ENCODE assay signal across 8 cellular contexts in genomic region chr12:62640910-62641448, GRCh38.
DNase-seq lines count a peak whose midpoint lies in the region; ATAC-seq and FAIRE-seq lines count a peak whose summit lies in the region.

No MANE protein-coding gene starts in this region.

- H3K9me3 ChIP-seq in neuronal stem cell (replicated peaks in 1 of 2; ENCODE audit: control insufficient read depth in 2 of 2, insufficient read depth in 1 of 2, low read depth in 1 of 2, low read length in 2 of 2), result peaks cover 0 to 3% of the 10 kb centered on the region in 2 donors

- H3K27me3 ChIP-seq in neuronal stem cell (ENCODE audit: control insufficient read depth in 3 of 3, insufficient read depth in 3 of 3, low read depth in 1 of 3, low read length in 3 of 3), result no peaks in the 10 kb centered on the region

- no peak overlapping the region for H3K9ac ChIP-seq in neuronal stem cell (ENCODE audit: low read depth, low read length, poor library complexity)

- no peak overlapping the region for H4K91ac ChIP-seq in neuronal stem cell (ENCODE audit: low read depth, low read length, poor library complexity)

- H2BK15ac ChIP-seq in neuronal stem cell (ENCODE audit: low read length), result no peak overlapping the region

- H3K4me1 ChIP-seq in neuronal stem cell (ENCODE audit: control insufficient read depth in 2 of 2, insufficient read depth in 1 of 2, low read depth in 1 of 2, low read length in 2 of 2), result peaks cover 2 to 8% of the 10 kb centered on the region in 2 donors

- no peaks in the 10 kb centered on the region for H3K9me3 Mint-ChIP-seq in activated CD8-positive, alpha-beta memory T cell treated with anti-CD3 and anti-CD28 coated beads, Interleukin-2, amount 10 ng/mL, durations not matched to agents 7 days and 5 days (ENCODE audit: low read depth)

- CTCF ChIA-PET in activated CD8-positive, alpha-beta memory T cell treated with anti-CD3 and anti-CD28 coated beads, Interleukin-2, amount 10 ng/mL, durations not matched to agents 7 days and 5 days (lab: Charles Lee), result interaction anchor here (0.8 to 1.6 kb wide), 5 partner anchors 9 to 153 kb away, joined by 3 to 4 read pairs (median 3); no protein-coding TSS in a partner anchor

- H3K27ac ChIP-seq in neuronal stem cell (replicated peaks; ENCODE audit: low read length), result no peak overlapping the region

- peak; percentile 95 for ATAC-seq in HG03135 (IDR thresholded peaks at IDR 0.05; ENCODE audit: unreplicated experiment)
- ATAC-seq in activated CD8-positive, alpha-beta memory T cell treated with anti-CD3 and anti-CD28 coated beads, Interleukin-2, amount 10 ng/mL, durations not matched to agents 7 days and 5 days, result peak; percentile 95

- no peak for FAIRE-seq in GM19239 (lab: Jason Lieb, UNC)

- peaks cover 13% of the 10 kb centered on the region for H3K27me3 Mint-ChIP-seq in activated CD8-positive, alpha-beta memory T cell treated with anti-CD3 and anti-CD28 coated beads, Interleukin-2, amount 10 ng/mL, durations not matched to agents 7 days and 5 days

- no peaks in the 10 kb centered on the region for H3K79me1 ChIP-seq in neuronal stem cell (ENCODE audit: low read depth, low read length)

- peak overlapping the region; percentile 45 for H2AFZ ChIP-seq in neuronal stem cell (ENCODE audit: low read length)

- DNase-seq in AG08395 (ENCODE audit: low spot score) (peak; percentile 54), GM19239 (ENCODE audit: insufficient read length, low spot score) (peak; percentile 21), neuronal stem cell (ENCODE audit: low spot score) (no peak), ureter (ENCODE audit: low spot score) (no peak), D341Med (ENCODE audit: low spot score) (no peak), NCI-H187 treated with DMSO at 0.1 percent for 48 hours (lab: John Stamatoyannopoulos, UW) (no peak)
- peak; percentile 68 for DNase-seq in activated CD8-positive, alpha-beta memory T cell treated with anti-CD3 and anti-CD28 coated beads, Interleukin-2, amount 10 ng/mL, durations not matched to agents 7 days and 5 days

- H2BK12ac ChIP-seq in neuronal stem cell (ENCODE audit: low read length), result no peak overlapping the region

- no peak overlapping the region for H3K18ac ChIP-seq in neuronal stem cell (ENCODE audit: low read length)

- H3K4me3 ChIP-seq in neuronal stem cell (ENCODE audit: low read length in 2 of 2), result no peak overlapping the region

- H3K4me1 Mint-ChIP-seq in activated CD8-positive, alpha-beta memory T cell treated with anti-CD3 and anti-CD28 coated beads, Interleukin-2, amount 10 ng/mL, durations not matched to agents 7 days and 5 days, result peaks cover 17% of the 10 kb centered on the region

- H3K4me3 Mint-ChIP-seq in activated CD8-positive, alpha-beta memory T cell treated with anti-CD3 and anti-CD28 coated beads, Interleukin-2, amount 10 ng/mL, durations not matched to agents 7 days and 5 days, result peak overlapping the region; percentile 37

- no CpG with 5 or more reads among the region's 4 CpGs for WGBS in neuronal stem cell (ENCODE audit: extremely low coverage in 2 of 2, insufficient read length in 2 of 2, insufficient replicate concordance in 1 of 2), 2 donors

- H4K8ac ChIP-seq in neuronal stem cell (ENCODE audit: low read depth, low read length), result no peak overlapping the region

- H3K4ac ChIP-seq in neuronal stem cell (ENCODE audit: low read length), result no peak overlapping the region

- H2BK5ac ChIP-seq in neuronal stem cell (ENCODE audit: low read length), result no peak overlapping the region

- H2BK120ac ChIP-seq in neuronal stem cell (ENCODE audit: low read depth, low read length), result no peak overlapping the region

- no peak overlapping the region for H3K23ac ChIP-seq in neuronal stem cell (ENCODE audit: low read depth, low read length, poor library complexity)

- peak overlapping the region; percentile 69 for H3K27ac Mint-ChIP-seq in activated CD8-positive, alpha-beta memory T cell treated with anti-CD3 and anti-CD28 coated beads, Interleukin-2, amount 10 ng/mL, durations not matched to agents 7 days and 5 days

- H3K36me3 Mint-ChIP-seq in activated CD8-positive, alpha-beta memory T cell treated with anti-CD3 and anti-CD28 coated beads, Interleukin-2, amount 10 ng/mL, durations not matched to agents 7 days and 5 days, result no peaks in the 10 kb centered on the region

- no peak overlapping the region for H3K14ac ChIP-seq in neuronal stem cell (ENCODE audit: low read length)

- H2AK5ac ChIP-seq in neuronal stem cell (ENCODE audit: low read depth, low read length), result no peak overlapping the region

- H3K36me3 ChIP-seq in neuronal stem cell (replicated peaks in 1 of 2; ENCODE audit: control insufficient read depth in 2 of 2, insufficient read depth in 2 of 2, low read length in 2 of 2), result no peaks in the 10 kb centered on the region

- H3K4me2 ChIP-seq in neuronal stem cell (ENCODE audit: insufficient read depth, low read length, poor library complexity, severe bottlenecking), result no peak overlapping the region

Comparison
In these comparisons a context has a peak if more than half of its experiments do, and no peak if none do; other contexts are left out.
1. DNase-seq: peak in AG08395 (single experiment), GM19239 (single experiment) and activated CD8-positive, alpha-beta memory T cell treated with anti-CD3 and anti-CD28 coated beads, Interleukin-2, amount 10 ng/mL, durations not matched to agents 7 days and 5 days (single experiment); none in neuronal stem cell (single experiment), ureter (single experiment), D341Med (single experiment) and NCI-H187 treated with DMSO at 0.1 percent for 48 hours (single experiment).